Comparison of ENCODE assay signal across 15 cellular contexts in genomic region chr9:106757539-106757938, GRCh38.
A peak's percentile ranks its signal among the peaks of the same experiment; 100 is the strongest.
DNase-seq lines count a peak whose midpoint lies in the region; ATAC-seq and TF ChIP-seq lines count a peak whose summit lies in the region.
"Had no signal": no experiment of that assay in that cellular context is flagged by ENCODE, and none has a peak within 500 bp of the region (broad histone marks: within the 10 kb centered on the region; RNA-seq: fewer than 3 reads in every experiment).

No MANE protein-coding gene starts in this region.

- H3K27ac ChIP-seq in BLaER1 treated with 17β-estradiol and CSF1 and Interleukin-3, amounts not matched to agents 10 nM and 100 nM, result peak overlapping the region in 1 of 11 experiments; percentile 29; a peak in 1 of 22 replicates
- H3K27ac ChIP-seq: SJCRH30 had no signal

- H4K20me1 ChIP-seq in BLaER1 treated with 17β-estradiol and CSF1 and Interleukin-3, amounts not matched to agents 10 nM and 100 nM, result no peaks in the 10 kb centered on the region
- H4K20me1 ChIP-seq in Loucy (ENCODE audit: insufficient read depth, low read length, poor library complexity, severe bottlenecking), result no peaks in the 10 kb centered on the region

- H2AFZ ChIP-seq in Loucy (ENCODE audit: low read length), result no peak overlapping the region

- H3K4me2 ChIP-seq in BLaER1 treated with 17β-estradiol and CSF1 and Interleukin-3, amounts not matched to agents 10 nM and 100 nM, result peak overlapping the region in 10 of 11 experiments; percentile 7 to 63 (median 49); a peak in 15 of 22 replicates
- H3K4me2 ChIP-seq in Loucy (ENCODE audit: low read depth, low read length, poor library complexity, severe bottlenecking), result peak overlapping the region; percentile 10

- no peaks in the 10 kb centered on the region for H3K79me2 ChIP-seq in Loucy (ENCODE audit: insufficient read depth, low read length)

- TF ChIP-seq CTCF in BE2C (IDR thresholded peaks at IDR 0.05; ENCODE audit: low read depth, low read length) (no peak), Loucy (conservative IDR thresholded peaks at IDR 0.05; ENCODE audit: low read length) (no peak), foreskin fibroblast (IDR thresholded peaks at IDR 0.05; ENCODE audit: low read depth, low read length) (no peak)

- no peak overlapping the region for H3K9ac ChIP-seq in BLaER1 treated with 17β-estradiol and CSF1 and Interleukin-3, amounts not matched to agents 10 nM and 100 nM
- H3K9ac ChIP-seq in Loucy (ENCODE audit: low read depth, low read length, poor library complexity, severe bottlenecking), result no peak overlapping the region

- H3K9me3 ChIP-seq in BE2C, result no peaks in the 10 kb centered on the region
- no peaks in the 10 kb centered on the region for H3K9me3 ChIP-seq in BLaER1 treated with 17β-estradiol and CSF1 and Interleukin-3, amounts not matched to agents 10 nM and 100 nM (replicated peaks in 1 of 11)
- no peaks in the 10 kb centered on the region for H3K9me3 ChIP-seq in Loucy (ENCODE audit: insufficient read depth, low read depth, low read length)
- H3K9me3 ChIP-seq: Caco-2, MG63, SJCRH30 had no signal

- DNase-seq in BE2C, result peak; percentile 17
- DNase-seq in iPS-NIHi7 (ENCODE audit: extremely low spot score), result peak; percentile 20
- no peak for DNase-seq in foreskin fibroblast
- DNase-seq: Caco-2; CD4-positive, alpha-beta T cell; EL; MG63; NCI-H1048; NCI-H146; T-helper 17 cell had no signal

- no peaks in the 10 kb centered on the region for H3K27me3 ChIP-seq in BE2C
- no peaks in the 10 kb centered on the region for H3K27me3 ChIP-seq in BLaER1 treated with 17β-estradiol and CSF1 and Interleukin-3, amounts not matched to agents 10 nM and 100 nM
- no peaks in the 10 kb centered on the region for H3K27me3 ChIP-seq in Loucy (ENCODE audit: insufficient read depth, low read length, poor library complexity, severe bottlenecking)
- H3K27me3 ChIP-seq: MG63, SJCRH30 had no signal

- peaks cover 12% of the 10 kb centered on the region for H3K4me1 ChIP-seq in BE2C
- peaks cover 17 to 36% (median 25%) of the 10 kb centered on the region in 10 experiments for H3K4me1 ChIP-seq in BLaER1 treated with 17β-estradiol and CSF1 and Interleukin-3, amounts not matched to agents 10 nM and 100 nM
- H3K4me1 ChIP-seq in Loucy (ENCODE audit: insufficient read depth, low read length, poor library complexity, severe bottlenecking), result peaks cover 34% of the 10 kb centered on the region

- H3K36me3 ChIP-seq in BE2C (no peaks in the 10 kb centered on the region), Loucy (ENCODE audit: insufficient read depth, low read length) (no peaks in the 10 kb centered on the region)
- no peaks in the 10 kb centered on the region for H3K36me3 ChIP-seq in BLaER1 treated with 17β-estradiol and CSF1 and Interleukin-3, amounts not matched to agents 10 nM and 100 nM
- H3K36me3 ChIP-seq: MG63, SJCRH30 had no signal

- peaks cover 7% of the 10 kb centered on the region; the same call in 1 of the 2 replicates for H3F3A ChIP-seq in Loucy (ENCODE audit: low read depth)

- ATAC-seq in HG03565 (IDR thresholded peaks at IDR 0.05; ENCODE audit: unreplicated experiment) (no peak), HG03039 (IDR thresholded peaks at IDR 0.05; ENCODE audit: unreplicated experiment) (no peak)
- ATAC-seq: T-helper 17 cell had no signal

- H3K4me3 ChIP-seq in BE2C (ENCODE audit: low read depth, low read length), result no peak overlapping the region
- H3K4me3 ChIP-seq in BLaER1 treated with 17β-estradiol and CSF1 and Interleukin-3, amounts not matched to agents 10 nM and 100 nM, result no peak overlapping the region
- H3K4me3 ChIP-seq in Loucy (ENCODE audit: low read length, poor library complexity, severe bottlenecking), result no peak overlapping the region
- H3K4me3 ChIP-seq in foreskin fibroblast (ENCODE audit: low read depth in 1 of 2, low read length in 2 of 2), result no peak overlapping the region
- H3K4me3 ChIP-seq: MG63, SJCRH30 had no signal

- H3K9me2 ChIP-seq in Loucy (replicated peaks; ENCODE audit: low read depth, low read length), result no peaks in the 10 kb centered on the region

Comparison
In these comparisons a context has a peak if more than half of its experiments do, and no peak if none do; other contexts are left out.
1. DNase-seq: peak in BE2C (single experiment) and iPS-NIHi7 (single experiment); none in foreskin fibroblast (0 of 2).